ENCODE assay signal across 1 cellular context in genomic region chr17:6683081-6683684, GRCh38.
TF ChIP-seq lines count a peak whose summit lies in the region.

No MANE protein-coding gene starts in this region.

TF ChIP-seq in HepG2, 621 proteins besides CTCF, POLR2A, EP300 and RAD21 (continued from another document):
- TF ChIP-seq, protein P1, sequence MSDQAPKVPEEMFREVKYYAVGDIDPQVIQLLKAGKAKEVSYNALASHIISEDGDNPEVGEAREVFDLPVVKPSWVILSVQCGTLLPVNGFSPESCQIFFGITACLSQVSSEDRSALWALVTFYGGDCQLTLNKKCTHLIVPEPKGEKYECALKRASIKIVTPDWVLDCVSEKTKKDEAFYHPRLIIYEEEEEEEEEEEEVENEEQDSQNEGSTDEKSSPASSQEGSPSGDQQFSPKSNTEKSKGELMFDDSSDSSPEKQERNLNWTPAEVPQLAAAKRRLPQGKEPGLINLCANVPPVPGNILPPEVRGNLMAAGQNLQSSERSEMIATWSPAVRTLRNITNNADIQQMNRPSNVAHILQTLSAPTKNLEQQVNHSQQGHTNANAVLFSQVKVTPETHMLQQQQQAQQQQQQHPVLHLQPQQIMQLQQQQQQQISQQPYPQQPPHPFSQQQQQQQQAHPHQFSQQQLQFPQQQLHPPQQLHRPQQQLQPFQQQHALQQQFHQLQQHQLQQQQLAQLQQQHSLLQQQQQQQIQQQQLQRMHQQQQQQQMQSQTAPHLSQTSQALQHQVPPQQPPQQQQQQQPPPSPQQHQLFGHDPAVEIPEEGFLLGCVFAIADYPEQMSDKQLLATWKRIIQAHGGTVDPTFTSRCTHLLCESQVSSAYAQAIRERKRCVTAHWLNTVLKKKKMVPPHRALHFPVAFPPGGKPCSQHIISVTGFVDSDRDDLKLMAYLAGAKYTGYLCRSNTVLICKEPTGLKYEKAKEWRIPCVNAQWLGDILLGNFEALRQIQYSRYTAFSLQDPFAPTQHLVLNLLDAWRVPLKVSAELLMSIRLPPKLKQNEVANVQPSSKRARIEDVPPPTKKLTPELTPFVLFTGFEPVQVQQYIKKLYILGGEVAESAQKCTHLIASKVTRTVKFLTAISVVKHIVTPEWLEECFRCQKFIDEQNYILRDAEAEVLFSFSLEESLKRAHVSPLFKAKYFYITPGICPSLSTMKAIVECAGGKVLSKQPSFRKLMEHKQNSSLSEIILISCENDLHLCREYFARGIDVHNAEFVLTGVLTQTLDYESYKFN (CRISPR knock-in tag; conservative IDR thresholded peaks at IDR 0.05) = peak; percentile 85
- 0 out of 2 replicates have a peak, but pooled peaks have one; percentile 30 for TF ChIP-seq MAF1 (CRISPR knock-in tag; IDR thresholded peaks at IDR 0.05; ENCODE audit: borderline replicate concordance)
- TF ChIP-seq, protein P2, sequence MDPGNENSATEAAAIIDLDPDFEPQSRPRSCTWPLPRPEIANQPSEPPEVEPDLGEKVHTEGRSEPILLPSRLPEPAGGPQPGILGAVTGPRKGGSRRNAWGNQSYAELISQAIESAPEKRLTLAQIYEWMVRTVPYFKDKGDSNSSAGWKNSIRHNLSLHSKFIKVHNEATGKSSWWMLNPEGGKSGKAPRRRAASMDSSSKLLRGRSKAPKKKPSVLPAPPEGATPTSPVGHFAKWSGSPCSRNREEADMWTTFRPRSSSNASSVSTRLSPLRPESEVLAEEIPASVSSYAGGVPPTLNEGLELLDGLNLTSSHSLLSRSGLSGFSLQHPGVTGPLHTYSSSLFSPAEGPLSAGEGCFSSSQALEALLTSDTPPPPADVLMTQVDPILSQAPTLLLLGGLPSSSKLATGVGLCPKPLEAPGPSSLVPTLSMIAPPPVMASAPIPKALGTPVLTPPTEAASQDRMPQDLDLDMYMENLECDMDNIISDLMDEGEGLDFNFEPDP (CRISPR knock-in tag; conservative IDR thresholded peaks at IDR 0.05) = 0 out of 2 replicates have a peak, but pooled peaks have one; percentile 75
- peak; percentile 24; the same call in 1 of the 2 replicates for TF ChIP-seq KAT8 (CRISPR knock-in tag; IDR thresholded peaks at IDR 0.05)
- TF ChIP-seq HMG20A (CRISPR knock-in tag; IDR thresholded peaks at IDR 0.05; ENCODE audit: borderline replicate concordance) = peak; percentile 78; the same call in 1 of the 2 replicates
- peak; percentile 68 for TF ChIP-seq KDM6A (CRISPR knock-in tag; IDR thresholded peaks at IDR 0.05; ENCODE audit: low read depth)
- peak; percentile 49 to 83; a peak in 3 of 4 replicates for TF ChIP-seq NR2F1 (CRISPR knock-in tag; IDR thresholded peaks at IDR 0.05)
- TF ChIP-seq TMF1 (CRISPR knock-in tag; IDR thresholded peaks at IDR 0.05; ENCODE audit: low read depth) = 0 out of 2 replicates have a peak, but pooled peaks have one; percentile 31
- peak; percentile 85 for TF ChIP-seq NR2F2 (IDR thresholded peaks at IDR 0.05; ENCODE audit: borderline replicate concordance, low read depth)
